ENCODE assay signal across 31 cellular contexts in genomic region chr1:65670518-65670917, GRCh38.
DNase-seq lines count a peak whose midpoint lies in the region; ATAC-seq, FAIRE-seq and TF ChIP-seq lines count a peak whose summit lies in the region.
"Had no signal": no experiment of that assay in that cellular context is flagged by ENCODE, and none has a peak within 500 bp of the region (broad histone marks: within the 10 kb centered on the region; RNA-seq: fewer than 3 reads in every experiment).

No MANE protein-coding gene starts in this region.

- H3K79me2 ChIP-seq in HepG2 (ENCODE audit: insufficient read depth, low read length): no peaks in the 10 kb centered on the region

- DNase-seq in HepG2 (ENCODE audit: low spot score): no peak
- no peak for DNase-seq in right lobe of liver
- no peak for DNase-seq in NCI-H82 treated with DMSO at 0.1 percent for 48 hours (lab: John Stamatoyannopoulos, UW; ENCODE audit: unreplicated experiment)
- DNase-seq: 8988T; ACHN; AML-193; BE2C; C1 segment of cervical spinal cord; Caco-2; Calu3; CD4-positive, alpha-beta memory T cell; CD4-positive, alpha-beta T cell; CD4-positive, CD25-positive, alpha-beta regulatory T cell; CD8-positive, alpha-beta memory T cell; CD8-positive, alpha-beta T cell; COR-L47; DMS 273 treated with DMSO at 0.1 percent for 48 hours; DMS153; DMS53; DMS79; DMS79 treated with DMSO at 0.1 percent for 48 hours; DND-41; EL had no signal

- no peaks in the 10 kb centered on the region; a peak in 1 of 5 replicates for H3K27me3 ChIP-seq in HepG2 (ENCODE audit: control insufficient read depth in 1 of 2, insufficient read depth in 2 of 2, low read length in 2 of 2)
- H3K27me3 ChIP-seq in right lobe of liver: no peaks in the 10 kb centered on the region
- H3K27me3 ChIP-seq: BE2C; BLaER1; BLaER1 treated with 17β-estradiol and CSF1 and Interleukin-3, amounts not matched to agents 10 nM and 100 nM had no signal

- no peak for ATAC-seq in HepG2
- no peak for ATAC-seq in right lobe of liver
- ATAC-seq: A549; CD8-positive, alpha-beta T cell had no signal

- H3K4me2 ChIP-seq in HepG2 (ENCODE audit: low read depth, low read length): no peak overlapping the region
- H3K4me2 ChIP-seq: A549; BLaER1; BLaER1 treated with 17β-estradiol and CSF1 and Interleukin-3, amounts not matched to agents 10 nM and 100 nM had no signal

- WGBS in HepG2 (ENCODE audit: low lambda C conversion rate): 46% methylated on average over 3 of the region's 3 CpGs
- WGBS in right lobe of liver (ENCODE audit: insufficient coverage, low coverage, low lambda C conversion rate, missing lambda C conversion rate): 65% methylated on average over 3 of the region's 3 CpGs

- intact Hi-C loops in HepG2 (cut with micrococcal nuclease; ENCODE audit: unreplicated experiment) (no loop called here), right lobe of liver (cut with DNase I) (no loop called here)

- no peak overlapping the region for H3K27ac ChIP-seq in HepG2 (ENCODE audit: extremely low read length, insufficient read depth, low read length)
- H3K27ac ChIP-seq in right lobe of liver: no peak overlapping the region
- H3K27ac ChIP-seq in HEK293 (ENCODE audit: extremely low read depth, low read depth, low read length): no peak overlapping the region
- H3K27ac ChIP-seq: 22Rv1; A549; BLaER1; BLaER1 treated with 17β-estradiol and CSF1 and Interleukin-3, amounts not matched to agents 10 nM and 100 nM; C4-2B had no signal

- no peak for FAIRE-seq in HepG2 (lab: Jason Lieb, UNC)
- FAIRE-seq: A204.1, A549, D721Med had no signal

- POLR2A ChIA-PET in HepG2 (lab: Yijun Ruan, JAX) (no interaction called here), HEK293 (lab: Yijun Ruan, JAX) (no interaction called here)

- no peak for TF ChIP-seq POLR2A in HepG2 (IDR thresholded peaks at IDR 0.05; ENCODE audit: insufficient read depth in 1 of 2, low read depth in 2 of 2, low read length in 2 of 2)
- TF ChIP-seq POLR2A in right lobe of liver (IDR thresholded peaks at IDR 0.05): no peak

- no TSS peak for BruUV-seq in HepG2 (replicated peaks; lab: Mats Ljungman, UMichigan)

- no peak overlapping the region for H3K9ac ChIP-seq in HepG2 (ENCODE audit: insufficient read depth, low read depth, low read length)
- H3K9ac ChIP-seq: BLaER1; BLaER1 treated with 17β-estradiol and CSF1 and Interleukin-3, amounts not matched to agents 10 nM and 100 nM had no signal

- H3K36me3 ChIP-seq in HepG2 (replicated peaks in 1 of 2; ENCODE audit: control insufficient read depth in 1 of 2, insufficient read depth in 2 of 2, low read length in 2 of 2) (no peaks in the 10 kb centered on the region), right lobe of liver (no peaks in the 10 kb centered on the region), HEK293 (ENCODE audit: control insufficient read depth in 2 of 2, insufficient read depth in 1 of 2, low read length in 2 of 2) (no peaks in the 10 kb centered on the region)
- H3K36me3 ChIP-seq: BE2C; BLaER1; BLaER1 treated with 17β-estradiol and CSF1 and Interleukin-3, amounts not matched to agents 10 nM and 100 nM had no signal

- TF ChIP-seq RAD21 in HepG2 (CRISPR knock-in tag; IDR thresholded peaks at IDR 0.05): no peak

- H2AFZ ChIP-seq in HepG2 (ENCODE audit: low read length): no peak overlapping the region

- H3K9me3 ChIP-seq in HepG2 (ENCODE audit: low read length) (no peaks in the 10 kb centered on the region), right lobe of liver (peaks cover 0 to 6% (median 2%) of the 10 kb centered on the region in 4 donors), HEK293 (ENCODE audit: control insufficient read depth, insufficient read depth, low read depth, low read length) (no peaks in the 10 kb centered on the region; the same call in 1 of the 2 replicates)
- H3K9me3 ChIP-seq: A549, BE2C, Caco-2 had no signal

- no peaks in the 10 kb centered on the region for H4K20me1 ChIP-seq in HepG2 (ENCODE audit: insufficient read depth, low read length)
- H4K20me1 ChIP-seq: BLaER1; BLaER1 treated with 17β-estradiol and CSF1 and Interleukin-3, amounts not matched to agents 10 nM and 100 nM had no signal

- in situ Hi-C loops in HepG2 (cut with HindIII; ENCODE audit: extremely low pct_ligation_motif_present, low pct_unique_long_range_greater_than_20kb): no loop called here

- TF ChIP-seq EP300 in HepG2 (IDR thresholded peaks at IDR 0.05; ENCODE audit: low read depth in 2 of 2, low read length in 2 of 2): no peak
- no peak for TF ChIP-seq EP300 in HepG2 (CRISPR knock-in tag; IDR thresholded peaks at IDR 0.05; ENCODE audit: borderline replicate concordance)

- H3K4me1 ChIP-seq in HepG2 (ENCODE audit: insufficient read depth, low read length): no peaks in the 10 kb centered on the region
- no peaks in the 10 kb centered on the region for H3K4me1 ChIP-seq in right lobe of liver
- H3K4me1 ChIP-seq in HEK293 (ENCODE audit: control insufficient read depth, insufficient read depth, low read length): no peaks in the 10 kb centered on the region
- H3K4me1 ChIP-seq: A549; BE2C; BLaER1; BLaER1 treated with 17β-estradiol and CSF1 and Interleukin-3, amounts not matched to agents 10 nM and 100 nM; Caco-2 had no signal

- CTCF ChIA-PET in HepG2 (lab: Yijun Ruan, JAX; ENCODE audit: low intra/inter-chr PET ratio, low total read pairs) (no interaction called here), HEK293 (lab: Yijun Ruan, JAX) (interaction anchor here (0.7 kb wide), 2 partner anchors 460 to 877 kb away, joined by 3 to 4 read pairs; no protein-coding TSS in a partner anchor)

- TF ChIP-seq CTCF in HepG2 (CRISPR knock-in tag; IDR thresholded peaks at IDR 0.05) (no peak), right lobe of liver (IDR thresholded peaks at IDR 0.05) (no peak), HEK293 (tag by site-specific recombination; IDR thresholded peaks at IDR 0.05) (no peak)

- H3K4me3 ChIP-seq in HepG2 (replicated peaks in 1 of 3; ENCODE audit: insufficient read depth in 1 of 3, low read depth in 2 of 3, low read length in 3 of 3): no peak overlapping the region
- H3K4me3 ChIP-seq in right lobe of liver: no peak overlapping the region
- no peak overlapping the region for H3K4me3 ChIP-seq in HEK293 (ENCODE audit: low read depth, low read length)
- H3K4me3 ChIP-seq: A549; BLaER1; BLaER1 treated with 17β-estradiol and CSF1 and Interleukin-3, amounts not matched to agents 10 nM and 100 nM had no signal

TF ChIP-seq in HepG2, 621 proteins besides CTCF, POLR2A, EP300 and RAD21:
- TF ChIP-seq MAFK (conservative IDR thresholded peaks at IDR 0.05 in 1 of 2, IDR thresholded peaks at IDR 0.05 in 1 of 2; ENCODE audit: low read length in 2 of 2) (no peak), ZNF337 (CRISPR knock-in tag; IDR thresholded peaks at IDR 0.05; ENCODE audit: borderline replicate concordance, low read depth) (no peak), ATF7 (IDR thresholded peaks at IDR 0.05) (peak; percentile 77), ATF7 (CRISPR knock-in tag; IDR thresholded peaks at IDR 0.05) (no peak)
TF ChIP-seq in HepG2: peak in this region for 1.

TF ChIP-seq in HEK293, 187 proteins besides CTCF, POLR2A, EP300 and RAD21:
- TF ChIP-seq ZSCAN23 (tag by site-specific recombination; IDR thresholded peaks at IDR 0.05) (no peak), ZNF600 (tag by site-specific recombination; IDR thresholded peaks at IDR 0.05) (no peak)
- TF ChIP-seq, protein P1, sequence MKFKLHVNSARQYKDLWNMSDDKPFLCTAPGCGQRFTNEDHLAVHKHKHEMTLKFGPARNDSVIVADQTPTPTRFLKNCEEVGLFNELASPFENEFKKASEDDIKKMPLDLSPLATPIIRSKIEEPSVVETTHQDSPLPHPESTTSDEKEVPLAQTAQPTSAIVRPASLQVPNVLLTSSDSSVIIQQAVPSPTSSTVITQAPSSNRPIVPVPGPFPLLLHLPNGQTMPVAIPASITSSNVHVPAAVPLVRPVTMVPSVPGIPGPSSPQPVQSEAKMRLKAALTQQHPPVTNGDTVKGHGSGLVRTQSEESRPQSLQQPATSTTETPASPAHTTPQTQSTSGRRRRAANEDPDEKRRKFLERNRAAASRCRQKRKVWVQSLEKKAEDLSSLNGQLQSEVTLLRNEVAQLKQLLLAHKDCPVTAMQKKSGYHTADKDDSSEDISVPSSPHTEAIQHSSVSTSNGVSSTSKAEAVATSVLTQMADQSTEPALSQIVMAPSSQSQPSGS (tag by site-specific recombination; IDR thresholded peaks at IDR 0.05; ENCODE audit: low read depth): peak; percentile 77
- TF ChIP-seq, protein P2, sequence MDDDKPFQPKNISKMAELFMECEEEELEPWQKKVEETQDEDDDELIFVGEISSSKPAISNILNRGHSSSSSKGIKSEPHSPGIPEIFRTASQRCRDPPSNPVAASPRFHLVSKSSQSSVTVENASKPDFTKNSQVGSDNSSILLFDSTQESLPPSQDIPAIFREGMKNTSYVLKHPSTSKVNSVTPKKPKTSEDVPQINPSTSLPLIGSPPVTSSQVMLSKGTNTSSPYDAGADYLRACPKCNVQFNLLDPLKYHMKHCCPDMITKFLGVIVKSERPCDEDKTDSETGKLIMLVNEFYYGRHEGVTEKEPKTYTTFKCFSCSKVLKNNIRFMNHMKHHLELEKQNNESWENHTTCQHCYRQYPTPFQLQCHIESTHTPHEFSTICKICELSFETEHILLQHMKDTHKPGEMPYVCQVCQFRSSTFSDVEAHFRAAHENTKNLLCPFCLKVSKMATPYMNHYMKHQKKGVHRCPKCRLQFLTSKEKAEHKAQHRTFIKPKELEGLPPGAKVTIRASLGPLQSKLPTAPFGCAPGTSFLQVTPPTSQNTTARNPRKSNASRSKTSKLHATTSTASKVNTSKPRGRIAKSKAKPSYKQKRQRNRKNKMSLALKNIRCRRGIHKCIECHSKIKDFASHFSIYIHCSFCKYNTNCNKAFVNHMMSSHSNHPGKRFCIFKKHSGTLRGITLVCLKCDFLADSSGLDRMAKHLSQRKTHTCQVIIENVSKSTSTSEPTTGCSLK (tag by site-specific recombination; IDR thresholded peaks at IDR 0.05): no peak
TF ChIP-seq in HEK293: peak in this region for 1.
